1 cellular context compared by ENCODE assay signal in the genomic region with DNA sequence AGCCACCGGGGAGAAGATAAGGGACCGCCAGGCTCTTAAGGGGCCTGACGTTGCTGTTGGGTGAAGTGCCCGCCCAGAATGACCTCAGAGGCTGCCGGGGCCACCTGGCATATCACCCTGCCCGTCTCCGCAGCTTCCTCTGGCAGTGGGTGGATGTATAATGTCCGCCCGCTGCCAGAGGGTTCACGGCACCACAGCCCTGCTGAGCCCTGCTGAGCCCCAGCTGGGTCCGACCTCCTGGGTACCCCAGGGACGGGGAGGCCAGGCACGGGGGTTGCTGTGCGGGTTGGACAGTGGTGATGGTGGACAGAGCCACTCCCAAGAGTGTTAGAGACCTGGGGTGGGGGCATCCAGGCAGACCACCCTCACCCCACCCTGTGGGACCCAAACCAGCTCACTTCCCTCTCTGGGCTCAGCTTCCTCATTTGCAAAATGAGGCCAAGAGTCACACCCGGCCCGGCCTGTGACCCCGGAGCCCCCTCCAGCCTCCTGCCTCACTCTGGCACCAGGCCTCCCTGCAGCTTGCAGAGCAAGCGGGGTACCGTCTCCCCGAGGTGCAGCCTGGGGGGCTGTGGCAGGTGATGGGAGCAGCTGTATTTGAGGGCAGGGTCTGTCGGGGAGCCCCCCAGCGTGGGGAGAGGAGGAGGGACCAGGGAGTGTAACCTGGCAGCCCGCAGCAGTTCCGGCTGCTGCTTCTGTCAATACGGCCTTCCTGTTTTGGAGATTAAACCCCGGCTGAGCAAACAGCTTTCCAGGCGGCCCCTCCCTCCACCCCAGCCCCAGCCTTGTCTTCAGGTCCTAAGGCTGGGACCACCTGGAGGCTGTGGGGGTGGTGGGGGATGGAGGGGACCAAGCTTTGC.
TF ChIP-seq lines count a peak whose summit lies in the region.

No MANE protein-coding gene starts in this region.

TF ChIP-seq in HepG2, 621 proteins besides CTCF, POLR2A, EP300 and RAD21 (continued from another document and continues in another):
- TF ChIP-seq, protein P1, sequence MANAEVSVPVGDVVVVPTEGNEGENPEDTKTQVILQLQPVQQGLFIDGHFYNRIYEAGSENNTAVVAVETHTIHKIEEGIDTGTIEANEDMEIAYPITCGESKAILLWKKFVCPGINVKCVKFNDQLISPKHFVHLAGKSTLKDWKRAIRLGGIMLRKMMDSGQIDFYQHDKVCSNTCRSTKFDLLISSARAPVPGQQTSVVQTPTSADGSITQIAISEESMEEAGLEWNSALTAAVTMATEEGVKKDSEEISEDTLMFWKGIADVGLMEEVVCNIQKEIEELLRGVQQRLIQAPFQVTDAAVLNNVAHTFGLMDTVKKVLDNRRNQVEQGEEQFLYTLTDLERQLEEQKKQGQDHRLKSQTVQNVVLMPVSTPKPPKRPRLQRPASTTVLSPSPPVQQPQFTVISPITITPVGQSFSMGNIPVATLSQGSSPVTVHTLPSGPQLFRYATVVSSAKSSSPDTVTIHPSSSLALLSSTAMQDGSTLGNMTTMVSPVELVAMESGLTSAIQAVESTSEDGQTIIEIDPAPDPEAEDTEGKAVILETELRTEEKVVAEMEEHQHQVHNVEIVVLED (CRISPR knock-in tag; IDR thresholded peaks at IDR 0.05; ENCODE audit: borderline replicate concordance) = no peak
- TF ChIP-seq, protein P2, sequence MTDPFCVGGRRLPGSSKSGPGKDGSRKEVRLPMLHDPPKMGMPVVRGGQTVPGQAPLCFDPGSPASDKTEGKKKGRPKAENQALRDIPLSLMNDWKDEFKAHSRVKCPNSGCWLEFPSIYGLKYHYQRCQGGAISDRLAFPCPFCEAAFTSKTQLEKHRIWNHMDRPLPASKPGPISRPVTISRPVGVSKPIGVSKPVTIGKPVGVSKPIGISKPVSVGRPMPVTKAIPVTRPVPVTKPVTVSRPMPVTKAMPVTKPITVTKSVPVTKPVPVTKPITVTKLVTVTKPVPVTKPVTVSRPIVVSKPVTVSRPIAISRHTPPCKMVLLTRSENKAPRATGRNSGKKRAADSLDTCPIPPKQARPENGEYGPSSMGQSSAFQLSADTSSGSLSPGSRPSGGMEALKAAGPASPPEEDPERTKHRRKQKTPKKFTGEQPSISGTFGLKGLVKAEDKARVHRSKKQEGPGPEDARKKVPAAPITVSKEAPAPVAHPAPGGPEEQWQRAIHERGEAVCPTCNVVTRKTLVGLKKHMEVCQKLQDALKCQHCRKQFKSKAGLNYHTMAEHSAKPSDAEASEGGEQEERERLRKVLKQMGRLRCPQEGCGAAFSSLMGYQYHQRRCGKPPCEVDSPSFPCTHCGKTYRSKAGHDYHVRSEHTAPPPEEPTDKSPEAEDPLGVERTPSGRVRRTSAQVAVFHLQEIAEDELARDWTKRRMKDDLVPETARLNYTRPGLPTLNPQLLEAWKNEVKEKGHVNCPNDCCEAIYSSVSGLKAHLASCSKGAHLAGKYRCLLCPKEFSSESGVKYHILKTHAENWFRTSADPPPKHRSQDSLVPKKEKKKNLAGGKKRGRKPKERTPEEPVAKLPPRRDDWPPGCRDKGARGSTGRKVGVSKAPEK (CRISPR knock-in tag; IDR thresholded peaks at IDR 0.05; ENCODE audit: borderline replicate concordance) = no peak; the same call in 1 of the 2 replicates
- TF ChIP-seq ZNF543 (CRISPR knock-in tag; IDR thresholded peaks at IDR 0.05) (no peak), ZFP37 (CRISPR knock-in tag; IDR thresholded peaks at IDR 0.05; ENCODE audit: borderline replicate concordance) (peak; percentile 29; the same call in 1 of the 2 replicates), ZNF589 (CRISPR knock-in tag; conservative IDR thresholded peaks at IDR 0.05) (no peak), ETV5 (CRISPR knock-in tag; IDR thresholded peaks at IDR 0.05; ENCODE audit: borderline replicate concordance) (peak; percentile 99), IRX3 (CRISPR knock-in tag; IDR thresholded peaks at IDR 0.05; ENCODE audit: borderline replicate concordance, low read depth) (no peak), ZFY (CRISPR knock-in tag; IDR thresholded peaks at IDR 0.05) (peak; percentile 35; the same call in 1 of the 2 replicates), MBD4 (IDR thresholded peaks at IDR 0.05; ENCODE audit: borderline replicate concordance, low read length) (no peak), CCDC6 (CRISPR knock-in tag; IDR thresholded peaks at IDR 0.05) (no peak), KLF11 (CRISPR knock-in tag; IDR thresholded peaks at IDR 0.05) (no peak), PHF5A (CRISPR knock-in tag; IDR thresholded peaks at IDR 0.05; ENCODE audit: low read depth, unreplicated experiment) (no peak), ZNF138 (CRISPR knock-in tag; IDR thresholded peaks at IDR 0.05; ENCODE audit: low read depth) (no peak), ZNF296 (CRISPR knock-in tag; conservative IDR thresholded peaks at IDR 0.05) (no peak), SALL1 (CRISPR knock-in tag; IDR thresholded peaks at IDR 0.05) (peak; percentile 38; the same call in 1 of the 2 replicates), ZNF264 (CRISPR knock-in tag; IDR thresholded peaks at IDR 0.05) (no peak), GLI4 (CRISPR knock-in tag; IDR thresholded peaks at IDR 0.05; ENCODE audit: borderline replicate concordance) (0 out of 2 replicates have a peak, but pooled peaks have one; percentile 67), ZFP82 (CRISPR knock-in tag; IDR thresholded peaks at IDR 0.05; ENCODE audit: borderline replicate concordance) (no peak), SP5 (CRISPR knock-in tag; IDR thresholded peaks at IDR 0.05; ENCODE audit: borderline replicate concordance, low read depth) (peak; percentile 97), MEF2D (CRISPR knock-in tag; IDR thresholded peaks at IDR 0.05) (no peak), NFYC (CRISPR knock-in tag; IDR thresholded peaks at IDR 0.05) (no peak), ZNF230 (CRISPR knock-in tag; IDR thresholded peaks at IDR 0.05) (0 out of 2 replicates have a peak, but pooled peaks have one; percentile 51), NR2C2 (CRISPR knock-in tag; IDR thresholded peaks at IDR 0.05; ENCODE audit: borderline replicate concordance) (no peak), ZNF816 (CRISPR knock-in tag; IDR thresholded peaks at IDR 0.05; ENCODE audit: borderline replicate concordance) (no peak), MAFG (CRISPR knock-in tag; IDR thresholded peaks at IDR 0.05) (no peak), ZNF569 (CRISPR knock-in tag; IDR thresholded peaks at IDR 0.05; ENCODE audit: borderline replicate concordance) (no peak), ZSCAN22 (CRISPR knock-in tag; IDR thresholded peaks at IDR 0.05) (no peak), ZNF660 (CRISPR knock-in tag; IDR thresholded peaks at IDR 0.05; ENCODE audit: borderline replicate concordance, low read depth) (no peak), ZNF775 (CRISPR knock-in tag; IDR thresholded peaks at IDR 0.05; ENCODE audit: borderline replicate concordance) (no peak), IKZF1 (IDR thresholded peaks at IDR 0.05) (no peak), ZNF180 (CRISPR knock-in tag; IDR thresholded peaks at IDR 0.05; ENCODE audit: borderline replicate concordance, low read depth) (no peak), PRPF4 (IDR thresholded peaks at IDR 0.05; ENCODE audit: low read depth, low read length, poor library complexity, severe bottlenecking) (no peak), ZNF598 (CRISPR knock-in tag; IDR thresholded peaks at IDR 0.05; ENCODE audit: borderline replicate concordance) (no peak), ZFYVE20 (CRISPR knock-in tag; IDR thresholded peaks at IDR 0.05; ENCODE audit: borderline replicate concordance, low read depth) (no peak), ZNF709 (CRISPR knock-in tag; IDR thresholded peaks at IDR 0.05) (0 out of 2 replicates have a peak, but pooled peaks have one; percentile 8), KMT2A (CRISPR knock-in tag; IDR thresholded peaks at IDR 0.05) (no peak), ZNF550 (CRISPR knock-in tag; IDR thresholded peaks at IDR 0.05; ENCODE audit: borderline replicate concordance) (no peak), ZNF317 (CRISPR knock-in tag; IDR thresholded peaks at IDR 0.05) (0 out of 2 replicates have a peak, but pooled peaks have one; percentile 77), RARA (CRISPR knock-in tag; IDR thresholded peaks at IDR 0.05) (peak; percentile 76)
- TF ChIP-seq, protein P3, sequence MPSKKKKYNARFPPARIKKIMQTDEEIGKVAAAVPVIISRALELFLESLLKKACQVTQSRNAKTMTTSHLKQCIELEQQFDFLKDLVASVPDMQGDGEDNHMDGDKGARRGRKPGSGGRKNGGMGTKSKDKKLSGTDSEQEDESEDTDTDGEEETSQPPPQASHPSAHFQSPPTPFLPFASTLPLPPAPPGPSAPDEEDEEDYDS (CRISPR knock-in tag; IDR thresholded peaks at IDR 0.05) = no peak
- TF ChIP-seq, protein P4, sequence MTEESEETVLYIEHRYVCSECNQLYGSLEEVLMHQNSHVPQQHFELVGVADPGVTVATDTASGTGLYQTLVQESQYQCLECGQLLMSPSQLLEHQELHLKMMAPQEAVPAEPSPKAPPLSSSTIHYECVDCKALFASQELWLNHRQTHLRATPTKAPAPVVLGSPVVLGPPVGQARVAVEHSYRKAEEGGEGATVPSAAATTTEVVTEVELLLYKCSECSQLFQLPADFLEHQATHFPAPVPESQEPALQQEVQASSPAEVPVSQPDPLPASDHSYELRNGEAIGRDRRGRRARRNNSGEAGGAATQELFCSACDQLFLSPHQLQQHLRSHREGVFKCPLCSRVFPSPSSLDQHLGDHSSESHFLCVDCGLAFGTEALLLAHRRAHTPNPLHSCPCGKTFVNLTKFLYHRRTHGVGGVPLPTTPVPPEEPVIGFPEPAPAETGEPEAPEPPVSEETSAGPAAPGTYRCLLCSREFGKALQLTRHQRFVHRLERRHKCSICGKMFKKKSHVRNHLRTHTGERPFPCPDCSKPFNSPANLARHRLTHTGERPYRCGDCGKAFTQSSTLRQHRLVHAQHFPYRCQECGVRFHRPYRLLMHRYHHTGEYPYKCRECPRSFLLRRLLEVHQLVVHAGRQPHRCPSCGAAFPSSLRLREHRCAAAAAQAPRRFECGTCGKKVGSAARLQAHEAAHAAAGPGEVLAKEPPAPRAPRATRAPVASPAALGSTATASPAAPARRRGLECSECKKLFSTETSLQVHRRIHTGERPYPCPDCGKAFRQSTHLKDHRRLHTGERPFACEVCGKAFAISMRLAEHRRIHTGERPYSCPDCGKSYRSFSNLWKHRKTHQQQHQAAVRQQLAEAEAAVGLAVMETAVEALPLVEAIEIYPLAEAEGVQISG (CRISPR knock-in tag; IDR thresholded peaks at IDR 0.05) = peak; percentile 64; the same call in 1 of the 2 replicates
- TF ChIP-seq, protein P5, sequence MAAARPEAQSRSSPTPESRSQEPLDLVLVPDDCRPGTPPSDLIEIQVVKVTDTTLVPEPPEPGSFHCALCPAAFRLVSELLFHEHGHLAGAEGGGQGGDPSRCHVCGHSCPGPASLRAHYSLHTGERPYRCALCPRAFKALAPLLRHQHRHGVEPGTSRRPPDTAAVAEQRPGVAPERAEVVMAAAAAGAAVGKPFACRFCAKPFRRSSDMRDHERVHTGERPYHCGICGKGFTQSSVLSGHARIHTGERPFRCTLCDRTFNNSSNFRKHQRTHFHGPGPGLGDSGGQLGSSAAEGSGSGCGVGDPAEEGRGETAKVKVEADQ (CRISPR knock-in tag; IDR thresholded peaks at IDR 0.05; ENCODE audit: borderline replicate concordance) = no peak
- TF ChIP-seq, protein P6, sequence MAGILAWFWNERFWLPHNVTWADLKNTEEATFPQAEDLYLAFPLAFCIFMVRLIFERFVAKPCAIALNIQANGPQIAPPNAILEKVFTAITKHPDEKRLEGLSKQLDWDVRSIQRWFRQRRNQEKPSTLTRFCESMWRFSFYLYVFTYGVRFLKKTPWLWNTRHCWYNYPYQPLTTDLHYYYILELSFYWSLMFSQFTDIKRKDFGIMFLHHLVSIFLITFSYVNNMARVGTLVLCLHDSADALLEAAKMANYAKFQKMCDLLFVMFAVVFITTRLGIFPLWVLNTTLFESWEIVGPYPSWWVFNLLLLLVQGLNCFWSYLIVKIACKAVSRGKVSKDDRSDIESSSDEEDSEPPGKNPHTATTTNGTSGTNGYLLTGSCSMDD (CRISPR knock-in tag; IDR thresholded peaks at IDR 0.05) = no peak
- TF ChIP-seq, protein P7, sequence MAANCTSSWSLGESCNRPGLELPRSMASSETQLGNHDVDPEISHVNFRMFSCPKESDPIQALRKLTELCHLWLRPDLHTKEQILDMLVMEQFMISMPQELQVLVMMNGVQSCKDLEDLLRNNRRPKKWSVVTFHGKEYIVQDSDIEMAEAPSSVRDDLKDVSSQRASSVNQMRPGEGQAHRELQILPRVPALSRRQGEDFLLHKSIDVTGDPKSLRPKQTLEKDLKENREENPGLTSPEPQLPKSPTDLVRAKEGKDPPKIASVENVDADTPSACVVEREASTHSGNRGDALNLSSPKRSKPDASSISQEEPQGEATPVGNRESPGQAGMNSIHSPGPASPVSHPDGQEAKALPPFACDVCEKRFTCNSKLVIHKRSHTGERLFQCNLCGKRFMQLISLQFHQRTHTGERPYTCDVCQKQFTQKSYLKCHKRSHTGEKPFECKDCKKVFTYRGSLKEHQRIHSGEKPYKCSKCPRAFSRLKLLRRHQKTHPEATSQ (CRISPR knock-in tag; IDR thresholded peaks at IDR 0.05; ENCODE audit: borderline replicate concordance) = no peak
- TF ChIP-seq, protein P8, sequence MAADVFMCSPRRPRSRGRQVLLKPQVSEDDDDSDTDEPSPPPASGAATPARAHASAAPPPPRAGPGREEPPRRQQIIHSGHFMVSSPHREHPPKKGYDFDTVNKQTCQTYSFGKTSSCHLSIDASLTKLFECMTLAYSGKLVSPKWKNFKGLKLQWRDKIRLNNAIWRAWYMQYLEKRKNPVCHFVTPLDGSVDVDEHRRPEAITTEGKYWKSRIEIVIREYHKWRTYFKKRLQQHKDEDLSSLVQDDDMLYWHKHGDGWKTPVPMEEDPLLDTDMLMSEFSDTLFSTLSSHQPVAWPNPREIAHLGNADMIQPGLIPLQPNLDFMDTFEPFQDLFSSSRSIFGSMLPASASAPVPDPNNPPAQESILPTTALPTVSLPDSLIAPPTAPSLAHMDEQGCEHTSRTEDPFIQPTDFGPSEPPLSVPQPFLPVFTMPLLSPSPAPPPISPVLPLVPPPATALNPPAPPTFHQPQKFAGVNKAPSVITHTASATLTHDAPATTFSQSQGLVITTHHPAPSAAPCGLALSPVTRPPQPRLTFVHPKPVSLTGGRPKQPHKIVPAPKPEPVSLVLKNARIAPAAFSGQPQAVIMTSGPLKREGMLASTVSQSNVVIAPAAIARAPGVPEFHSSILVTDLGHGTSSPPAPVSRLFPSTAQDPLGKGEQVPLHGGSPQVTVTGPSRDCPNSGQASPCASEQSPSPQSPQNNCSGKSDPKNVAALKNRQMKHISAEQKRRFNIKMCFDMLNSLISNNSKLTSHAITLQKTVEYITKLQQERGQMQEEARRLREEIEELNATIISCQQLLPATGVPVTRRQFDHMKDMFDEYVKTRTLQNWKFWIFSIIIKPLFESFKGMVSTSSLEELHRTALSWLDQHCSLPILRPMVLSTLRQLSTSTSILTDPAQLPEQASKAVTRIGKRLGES (CRISPR knock-in tag; IDR thresholded peaks at IDR 0.05; ENCODE audit: borderline replicate concordance) = no peak
- TF ChIP-seq, protein P9, sequence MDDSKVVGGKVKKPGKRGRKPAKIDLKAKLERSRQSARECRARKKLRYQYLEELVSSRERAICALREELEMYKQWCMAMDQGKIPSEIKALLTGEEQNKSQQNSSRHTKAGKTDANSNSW (CRISPR knock-in tag; IDR thresholded peaks at IDR 0.05; ENCODE audit: borderline replicate concordance) = no peak
- TF ChIP-seq, protein P10, sequence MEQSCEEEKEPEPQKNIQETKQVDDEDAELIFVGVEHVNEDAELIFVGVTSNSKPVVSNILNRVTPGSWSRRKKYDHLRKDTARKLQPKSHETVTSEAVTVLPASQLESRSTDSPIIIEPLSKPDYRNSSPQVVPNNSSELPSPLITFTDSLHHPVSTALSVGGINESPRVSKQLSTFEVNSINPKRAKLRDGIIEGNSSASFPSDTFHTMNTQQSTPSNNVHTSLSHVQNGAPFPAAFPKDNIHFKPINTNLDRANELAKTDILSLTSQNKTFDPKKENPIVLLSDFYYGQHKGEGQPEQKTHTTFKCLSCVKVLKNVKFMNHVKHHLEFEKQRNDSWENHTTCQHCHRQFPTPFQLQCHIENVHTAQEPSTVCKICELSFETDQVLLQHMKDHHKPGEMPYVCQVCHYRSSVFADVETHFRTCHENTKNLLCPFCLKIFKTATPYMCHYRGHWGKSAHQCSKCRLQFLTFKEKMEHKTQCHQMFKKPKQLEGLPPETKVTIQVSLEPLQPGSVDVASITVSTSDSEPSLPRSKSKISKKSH (CRISPR knock-in tag; IDR thresholded peaks at IDR 0.05; ENCODE audit: borderline replicate concordance) = no peak
